In genomic region chr14:69716483-69717187, GRCh38 we compare ENCODE assay signal across 8 cellular contexts. TPM values are rescaled to one million over a fixed set of nuclear protein-coding genes. Genes with fewer than 3 reads are reported as not detected.
A peak's percentile ranks its signal among the peaks of the same experiment; 100 is the strongest.
DNase-seq lines count a peak whose midpoint lies in the region; ATAC-seq and TF ChIP-seq lines count a peak whose summit lies in the region.

No MANE protein-coding gene starts in this region.

- TF ChIP-seq CTCF in progenitor cell of endocrine pancreas (IDR thresholded peaks at IDR 0.05; ENCODE audit: unreplicated experiment) (no peak), adrenal gland (IDR thresholded peaks at IDR 0.05) (no peak)

- peaks cover 7% of the 10 kb centered on the region for H3K36me3 Mint-ChIP-seq in progenitor cell of endocrine pancreas (ENCODE audit: insufficient read depth)

- no peak overlapping the region for H3K4me3 Mint-ChIP-seq in progenitor cell of endocrine pancreas (ENCODE audit: low read depth)

- H3K9me3 ChIP-seq in adrenal gland (replicated peaks in 1 of 3) (no peaks in the 10 kb centered on the region), SJCRH30 (replicated peaks) (no peaks in the 10 kb centered on the region)

- H3K27me3 ChIP-seq in adrenal gland (no peaks in the 10 kb centered on the region), SJCRH30 (no peaks in the 10 kb centered on the region)

- H3K4me1 ChIP-seq in adrenal gland (replicated peaks in 1 of 2) (peaks cover 27 to 66% of the 10 kb centered on the region in 2 donors), SJCRH30 (peaks cover 29% of the 10 kb centered on the region)

- H3K4me3 ChIP-seq in adrenal gland (no peak overlapping the region), SJCRH30 (no peak overlapping the region)

- peak overlapping the region in 2 of 5 donors; percentile 43 to 90 for H3K27ac ChIP-seq in adrenal gland
- H3K27ac ChIP-seq in SJCRH30 = no peak overlapping the region

- intact Hi-C loops in adrenal gland (cut with DNase I) = no loop called here

- no peak for TF ChIP-seq POLR2A in adrenal gland (IDR thresholded peaks at IDR 0.05)

- peaks cover 5% of the 10 kb centered on the region for H3K27me3 Mint-ChIP-seq in progenitor cell of endocrine pancreas

- peak overlapping the region; percentile 3 for H3K27ac Mint-ChIP-seq in progenitor cell of endocrine pancreas

- peaks cover 31% of the 10 kb centered on the region for H3K4me1 Mint-ChIP-seq in progenitor cell of endocrine pancreas (ENCODE audit: low read depth)

- peak; percentile 28 for ATAC-seq in SK-N-SH treated with all-trans-retinoic acid at 6 μM for 48 hours

- H3K36me3 ChIP-seq in adrenal gland (replicated peaks in 1 of 2) = peaks cover 0 to 1% of the 10 kb centered on the region in 2 donors
- H3K36me3 ChIP-seq in SJCRH30 = no peaks in the 10 kb centered on the region

- H3K9me3 Mint-ChIP-seq in progenitor cell of endocrine pancreas (ENCODE audit: low read depth) = no peaks in the 10 kb centered on the region

- WGBS in adrenal gland, 4 donors = 61 to 73% (median 65%) methylated on average over 5 of the region's 5 CpGs

- DNase-seq in GF-D8 (lab: John Stamatoyannopoulos, UW) (peak; percentile 66), dermis microvascular lymphatic vessel endothelial cell (ENCODE audit: low read depth in 2 of 2) (peak; percentile 48 to 94), progenitor cell of endocrine pancreas (ENCODE audit: low spot score, unreplicated experiment) (no peak), 8988T (no peak), adrenal gland (no peak), SJCRH30 (no peak), COR-L47 (lab: John Stamatoyannopoulos, UW) (no peak)

TF ChIP-seq in SK-N-SH treated with all-trans-retinoic acid at 6 μM for 48 hours, 23 proteins besides CTCF, POLR2A, EP300 and RAD21:
- no peak for TF ChIP-seq ZFP30 (CRISPR knock-in tag; IDR thresholded peaks at IDR 0.05)
- no peak for TF ChIP-seq ZNF8 (CRISPR knock-in tag; IDR thresholded peaks at IDR 0.05)
- TF ChIP-seq TOX (CRISPR knock-in tag; IDR thresholded peaks at IDR 0.05; ENCODE audit: borderline replicate concordance) = no peak
- no peak for TF ChIP-seq PPARA (CRISPR knock-in tag; IDR thresholded peaks at IDR 0.05; ENCODE audit: borderline replicate concordance)
- TF ChIP-seq GLIS3 (CRISPR knock-in tag; IDR thresholded peaks at IDR 0.05) = no peak
- TF ChIP-seq TCF4 (CRISPR knock-in tag; IDR thresholded peaks at IDR 0.05; ENCODE audit: borderline replicate concordance) = no peak
- TF ChIP-seq OSR1 (CRISPR knock-in tag; IDR thresholded peaks at IDR 0.05) = no peak
- no peak for TF ChIP-seq ARNTL (CRISPR knock-in tag; IDR thresholded peaks at IDR 0.05; ENCODE audit: borderline replicate concordance, low read depth)
- TF ChIP-seq ZNF70 (CRISPR knock-in tag; IDR thresholded peaks at IDR 0.05) = no peak
- TF ChIP-seq PATZ1 (CRISPR knock-in tag; IDR thresholded peaks at IDR 0.05; ENCODE audit: borderline replicate concordance) = no peak
- TF ChIP-seq ZC3H10 (CRISPR knock-in tag; IDR thresholded peaks at IDR 0.05) = no peak
- TF ChIP-seq RARB (CRISPR knock-in tag; IDR thresholded peaks at IDR 0.05) = no peak

RNA-seq across cellular contexts. Expression of gene SRSF5, which starts 50.3 kb away (rescaled TPM):
- total RNA-seq in dermis microvascular lymphatic vessel endothelial cell = 72.5 and 85.7 TPM in 2 replicates
- total RNA-seq in progenitor cell of endocrine pancreas = 379 and 402 TPM in 2 replicates
- 100 to 1,000 TPM; 144 to 387 (median 254) TPM for total RNA-seq in adrenal gland
- 100 to 1,000 TPM; 296 to 912 (median 745) TPM for polyA plus RNA-seq in adrenal gland
- 144 and 173 TPM in 2 replicates for total RNA-seq in SJCRH30 (2014; rRNA removed; shearing (Covaris generic))

Comparison
In these comparisons a context has a peak if more than half of its experiments do, and no peak if none do; other contexts are left out.
1. DNase-seq: peak in GF-D8 (single experiment) and dermis microvascular lymphatic vessel endothelial cell (2 of 2); none in progenitor cell of endocrine pancreas (single experiment), 8988T (single experiment), adrenal gland (0 of 7), SJCRH30 (0 of 2) and COR-L47 (single experiment).